ENCODE assay signal across 1 cellular context in the genomic region with DNA sequence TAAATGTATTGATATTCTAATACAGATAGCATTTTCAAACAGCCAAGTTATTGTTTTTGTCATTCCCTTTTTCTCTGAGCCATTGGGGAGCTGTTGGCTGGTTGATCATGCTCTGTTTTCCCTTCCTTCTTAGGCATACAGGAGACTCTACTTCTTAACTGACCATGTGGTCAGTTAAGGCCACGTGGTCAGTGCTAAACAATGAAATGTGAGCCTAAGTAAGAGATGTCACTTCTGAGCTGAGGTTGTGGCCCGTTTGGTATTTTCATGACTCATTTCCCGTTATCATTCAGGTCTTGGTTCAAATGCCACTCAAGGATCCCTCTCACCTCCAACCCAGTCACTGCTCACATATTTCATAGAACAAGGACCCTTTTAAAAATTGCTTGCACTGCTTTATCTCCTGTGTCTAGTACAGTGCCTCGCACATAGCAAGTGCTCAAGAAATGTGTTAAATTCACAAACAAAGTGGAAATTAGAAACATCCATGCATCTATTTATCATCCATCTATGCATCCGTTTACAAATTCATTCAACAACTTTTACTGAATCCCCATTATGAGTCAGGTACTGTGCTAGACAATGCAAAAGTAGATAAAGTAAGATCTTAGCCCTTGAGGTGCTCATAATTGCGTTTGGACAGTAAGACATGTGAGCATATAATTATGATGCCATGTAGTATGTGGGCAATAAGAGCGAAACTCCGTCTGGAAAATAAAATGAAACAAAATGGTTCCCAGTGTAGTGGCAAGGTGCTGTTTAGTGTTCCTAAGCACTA.
TF ChIP-seq lines count a peak whose summit lies in the region.

No MANE protein-coding gene starts in this region.

TF ChIP-seq in HCT116, 20 proteins besides CTCF, POLR2A, EP300 and RAD21 (continued from another document):
- TF ChIP-seq, protein P1, sequence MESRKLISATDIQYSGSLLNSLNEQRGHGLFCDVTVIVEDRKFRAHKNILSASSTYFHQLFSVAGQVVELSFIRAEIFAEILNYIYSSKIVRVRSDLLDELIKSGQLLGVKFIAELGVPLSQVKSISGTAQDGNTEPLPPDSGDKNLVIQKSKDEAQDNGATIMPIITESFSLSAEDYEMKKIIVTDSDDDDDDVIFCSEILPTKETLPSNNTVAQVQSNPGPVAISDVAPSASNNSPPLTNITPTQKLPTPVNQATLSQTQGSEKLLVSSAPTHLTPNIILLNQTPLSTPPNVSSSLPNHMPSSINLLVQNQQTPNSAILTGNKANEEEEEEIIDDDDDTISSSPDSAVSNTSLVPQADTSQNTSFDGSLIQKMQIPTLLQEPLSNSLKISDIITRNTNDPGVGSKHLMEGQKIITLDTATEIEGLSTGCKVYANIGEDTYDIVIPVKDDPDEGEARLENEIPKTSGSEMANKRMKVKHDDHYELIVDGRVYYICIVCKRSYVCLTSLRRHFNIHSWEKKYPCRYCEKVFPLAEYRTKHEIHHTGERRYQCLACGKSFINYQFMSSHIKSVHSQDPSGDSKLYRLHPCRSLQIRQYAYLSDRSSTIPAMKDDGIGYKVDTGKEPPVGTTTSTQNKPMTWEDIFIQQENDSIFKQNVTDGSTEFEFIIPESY (IDR thresholded peaks at IDR 0.05; ENCODE audit: extremely low read depth, insufficient replicate concordance, low read length), result no peak
- TF ChIP-seq EZH2 (IDR thresholded peaks at IDR 0.05) (no peak), TCF7L2 (IDR thresholded peaks at IDR 0.05; ENCODE audit: borderline replicate concordance, extremely low read depth, insufficient read depth, insufficient read length) (no peak), ELF1 (IDR thresholded peaks at IDR 0.05; ENCODE audit: borderline replicate concordance, low read depth) (no peak), ZNF274 (IDR thresholded peaks at IDR 0.05; ENCODE audit: low read depth, low read length) (no peak), CEBPB (IDR thresholded peaks at IDR 0.05; ENCODE audit: low read depth) (no peak; the same call in 1 of the 2 replicates)
